ENCODE assay signal across 21 cellular contexts in genomic region chr7:134478707-134479106, GRCh38. TPM values are rescaled to one million over a fixed set of nuclear protein-coding genes. Genes with fewer than 3 reads are reported as not detected.
DNase-seq lines count a peak whose midpoint lies in the region; TF ChIP-seq lines count a peak whose summit lies in the region.
"Had no signal": no experiment of that assay in that cellular context is flagged by ENCODE, and none has a peak within 500 bp of the region (broad histone marks: within the 10 kb centered on the region; RNA-seq: fewer than 3 reads in every experiment).

No MANE protein-coding gene starts in this region.

- peak; percentile 15 for TF ChIP-seq CTCF in MCF 10A (IDR thresholded peaks at IDR 0.05; ENCODE audit: unreplicated experiment)
- TF ChIP-seq CTCF in breast epithelium (IDR thresholded peaks at IDR 0.05), result no peak
- peak; percentile 4 to 30 for TF ChIP-seq CTCF in fibroblast of lung (conservative IDR thresholded peaks at IDR 0.05 in 1 of 2, IDR thresholded peaks at IDR 0.05 in 1 of 2; ENCODE audit: low read depth in 1 of 2, low read length in 2 of 2)

- no peak overlapping the region for H3K27ac Mint-ChIP-seq in MCF 10A (ENCODE audit: low read depth, unreplicated experiment)
- H3K27ac Mint-ChIP-seq: CD4-positive, alpha-beta memory T cell; memory B cell; stimulated activated memory B cell treated with anti-CD40 and anti-IgM and Interleukin-4, amounts not matched to agents 10 μg/mL and 1 μg/mL and 100 μg/mL, for 72 hours had no signal

- H3K36me3 ChIP-seq in breast epithelium (no peaks in the 10 kb centered on the region), fibroblast of lung (ENCODE audit: control insufficient read depth, insufficient read depth, low read length) (no peaks in the 10 kb centered on the region), urinary bladder (ENCODE audit: insufficient read depth) (no peaks in the 10 kb centered on the region)
- H3K36me3 ChIP-seq: ascending aorta, esophagus muscularis mucosa, transverse colon had no signal

- no peak overlapping the region for H3K4me3 ChIP-seq in breast epithelium
- no peak overlapping the region for H3K4me3 ChIP-seq in fibroblast of lung (replicated peaks in 1 of 4; ENCODE audit: control extremely low read depth in 1 of 4, insufficient read depth in 1 of 4, low read depth in 3 of 4, low read length in 4 of 4)
- H3K4me3 ChIP-seq in urinary bladder (ENCODE audit: low read depth, low read length), result no peak overlapping the region
- H3K4me3 ChIP-seq: ascending aorta, esophagus muscularis mucosa, hepatocyte, transverse colon had no signal

- CTCF ChIA-PET in MCF 10A (lab: Yijun Ruan, JAX), result interaction anchor here (1.2 to 4.9 kb wide), 8 partner anchors 19 to 69 kb away, joined by 3 to 45 read pairs (median 8); partner anchors contain the start of gene AKR1B1

- TF ChIP-seq POLR2A in breast epithelium (IDR thresholded peaks at IDR 0.05), result no peak

- DNase-seq in MCF 10A (ENCODE audit: unreplicated experiment) (no peak), breast epithelium (ENCODE audit: low spot score in 2 of 2) (no peak), SK-MEL-5 (ENCODE audit: low read depth, low spot score) (peak; percentile 32), fibroblast of lung (ENCODE audit: low read depth in 2 of 2) (peak in 1 of 2 donors; percentile 23), germinal center (ENCODE audit: low spot score) (no peak), epidermal melanocyte (ENCODE audit: insufficient read length, low spot score) (no peak)
- no peak for DNase-seq in activated CD4-positive, alpha-beta T cell treated with anti-CD3 and anti-CD28 coated beads, Interleukin-2, amount 50 U/mL, for 4 hours
- DNase-seq: activated CD4-positive, alpha-beta T cell treated with anti-CD3 and anti-CD28 coated beads for 4 hours; activated naive CD4-positive, alpha-beta T cell treated with Interleukin-2 at 50 U/mL for 16 hours; CD4-positive, alpha-beta memory T cell; DMS79; kidney; NCI-H1694 treated with DMSO at 0.1 percent for 48 hours; transverse colon had no signal

- no peaks in the 10 kb centered on the region for H3K79me2 ChIP-seq in fibroblast of lung (ENCODE audit: control insufficient read depth, insufficient read depth, low read length)
- H3K79me2 ChIP-seq: hepatocyte had no signal

- WGBS in urinary bladder, result 94% methylated on average over 2 of the region's 2 CpGs

- H3K27me3 ChIP-seq in breast epithelium, result no peaks in the 10 kb centered on the region
- H3K27me3 ChIP-seq in fibroblast of lung (ENCODE audit: control insufficient read depth, insufficient read depth, low read length), result no peaks in the 10 kb centered on the region
- H3K27me3 ChIP-seq: ascending aorta, esophagus muscularis mucosa, hepatocyte, transverse colon had no signal

- no peak overlapping the region for H3K4me2 ChIP-seq in fibroblast of lung (ENCODE audit: extremely low read depth, insufficient read depth, low read length)
- H3K4me2 ChIP-seq: hepatocyte had no signal

- H3K36me3 Mint-ChIP-seq in MCF 10A (ENCODE audit: insufficient read depth, unreplicated experiment), result no peaks in the 10 kb centered on the region
- H3K36me3 Mint-ChIP-seq: CD4-positive, alpha-beta memory T cell; memory B cell; stimulated activated memory B cell treated with anti-CD40 and anti-IgM and Interleukin-4, amounts not matched to agents 10 μg/mL and 1 μg/mL and 100 μg/mL, for 72 hours had no signal

- in situ Hi-C loops in SK-MEL-5 (cut with HindIII; ENCODE audit: low pct_unique_long_range_greater_than_20kb, low sequenced_read_pairs), result no loop called here

- no peak overlapping the region for H2AFZ ChIP-seq in fibroblast of lung (ENCODE audit: low read length)
- H2AFZ ChIP-seq: hepatocyte had no signal

- H3K27ac ChIP-seq in breast epithelium, result no peak overlapping the region
- H3K27ac ChIP-seq in fibroblast of lung (ENCODE audit: insufficient read depth, low read length), result no peak overlapping the region
- H3K27ac ChIP-seq in urinary bladder (ENCODE audit: low read depth), result peak overlapping the region; percentile 6
- H3K27ac ChIP-seq: ascending aorta, esophagus muscularis mucosa, hepatocyte, transverse colon had no signal

- no peaks in the 10 kb centered on the region for H4K20me1 ChIP-seq in fibroblast of lung (ENCODE audit: control insufficient read depth, extremely low read depth, insufficient read depth, low read length)

- peaks cover 22% of the 10 kb centered on the region for H3K4me1 Mint-ChIP-seq in MCF 10A (ENCODE audit: insufficient read depth, unreplicated experiment)
- H3K4me1 Mint-ChIP-seq: CD4-positive, alpha-beta memory T cell; memory B cell; stimulated activated memory B cell treated with anti-CD40 and anti-IgM and Interleukin-4, amounts not matched to agents 10 μg/mL and 1 μg/mL and 100 μg/mL, for 72 hours had no signal

- no peak overlapping the region for H3K9ac ChIP-seq in fibroblast of lung (ENCODE audit: insufficient read depth, low read length)

- H3K9me3 ChIP-seq in breast epithelium (no peaks in the 10 kb centered on the region), fibroblast of lung (ENCODE audit: control insufficient read depth, insufficient read depth, low read depth, low read length) (no peaks in the 10 kb centered on the region)
- H3K9me3 ChIP-seq: ascending aorta, esophagus muscularis mucosa, transverse colon had no signal

- H3K4me3 Mint-ChIP-seq in MCF 10A (ENCODE audit: unreplicated experiment), result no peak overlapping the region
- H3K4me3 Mint-ChIP-seq: CD4-positive, alpha-beta memory T cell; memory B cell; neural crest cell; stimulated activated memory B cell treated with anti-CD40 and anti-IgM and Interleukin-4, amounts not matched to agents 10 μg/mL and 1 μg/mL and 100 μg/mL, for 72 hours had no signal

- POLR2A ChIA-PET in MCF 10A (lab: Yijun Ruan, JAX), result interaction anchor here (1.0 kb wide), 1 partner anchor 24 kb away, joined by 3 read pairs; no protein-coding TSS in a partner anchor

- BruUV-seq in MCF 10A (replicated peaks; lab: Mats Ljungman, UMichigan), result no TSS peak

- intact Hi-C loops in MCF 10A (cut with micrococcal nuclease), result loop anchor here (1.0 to 2.0 kb wide), 4 partner anchors 20 to 46 kb away; partner anchors contain the start of gene AKR1B1
- intact Hi-C loops in breast epithelium (cut with DNase I; ENCODE audit: low total_unique reads), result no loop called here

- no peaks in the 10 kb centered on the region for H3K4me1 ChIP-seq in breast epithelium
- peaks cover 8% of the 10 kb centered on the region for H3K4me1 ChIP-seq in fibroblast of lung (ENCODE audit: control insufficient read depth, extremely low read depth, insufficient read depth, low read length)
- no peaks in the 10 kb centered on the region for H3K4me1 ChIP-seq in urinary bladder (ENCODE audit: insufficient read depth)
- H3K4me1 ChIP-seq: transverse colon had no signal

- H3K27me3 Mint-ChIP-seq in MCF 10A (ENCODE audit: insufficient read depth, unreplicated experiment), result no peaks in the 10 kb centered on the region

- H3K9me3 Mint-ChIP-seq in MCF 10A (ENCODE audit: unreplicated experiment), result no peaks in the 10 kb centered on the region
- H3K9me3 Mint-ChIP-seq: memory B cell; stimulated activated memory B cell treated with anti-CD40 and anti-IgM and Interleukin-4, amounts not matched to agents 10 μg/mL and 1 μg/mL and 100 μg/mL, for 72 hours had no signal

RNA-seq across cellular contexts. Expression of gene AKR1B1, which starts 19.8 kb away (rescaled TPM):
- total RNA-seq in MCF 10A (2022) (115 and 128 TPM in 2 replicates), breast epithelium (100 to 1,000 TPM in 1 of 3 donors, 10 to 100 TPM in 2; 55.0 to 200 (median 57.4) TPM), fibroblast of lung (89.6 and 213 TPM in 2 replicates), urinary bladder (41.7 TPM)
- 85.0 and 94.1 TPM in 2 replicates for total RNA-seq in SK-MEL-5 (2014; rRNA removed; shearing (Covaris generic))
- polyA plus RNA-seq in SK-MEL-5 (2015; cell fraction: cytosol; rRNA removed), result 181 and 196 TPM in 2 replicates
- polyA plus RNA-seq in SK-MEL-5 (2015; cell fraction: nucleus; rRNA removed), result 125 and 159 TPM in 2 replicates
- polyA plus RNA-seq in fibroblast of lung (170 and 238 TPM in 2 replicates), urinary bladder (109 TPM)
- 142 and 209 TPM in 2 replicates for polyA plus RNA-seq in fibroblast of lung (2012)
- polyA minus RNA-seq in fibroblast of lung (ENCODE audit: low replicate concordance), result 87.7 and 121 TPM in 2 replicates

RNA-seq across cellular contexts. Expression of gene AKR1B10, which starts 48.7 kb away (rescaled TPM):
- total RNA-seq in MCF 10A (2022) (0.42 and 0.49 TPM in 2 replicates), breast epithelium (1 to 10 TPM in 2 of 3 donors, not detected in 1; 2.1 to 2.9 TPM), fibroblast of lung (0.51 and 0.83 TPM in 2 replicates), urinary bladder (0.42 TPM)
- total RNA-seq in SK-MEL-5 (2014; rRNA removed; shearing (Covaris generic)), result 0.26 TPM in 1 of 2 replicates, not detected in the other
- 0.81 TPM in 1 of 2 replicates, not detected in the other for polyA plus RNA-seq in SK-MEL-5 (2015; cell fraction: cytosol; rRNA removed)
- polyA plus RNA-seq in SK-MEL-5 (2015; cell fraction: nucleus; rRNA removed), result not detected in 2 replicates
- polyA plus RNA-seq in fibroblast of lung (0.87 TPM in 2 replicates), urinary bladder (48.9 TPM)
- 0.50 and 0.59 TPM in 2 replicates for polyA plus RNA-seq in fibroblast of lung (2012)
- 1.9 TPM in 1 of 2 replicates, not detected in the other for polyA minus RNA-seq in fibroblast of lung (ENCODE audit: low replicate concordance)
- total RNA-seq: ascending aorta; CD4-positive, alpha-beta memory T cell; neural crest cell had no signal
- polyA plus RNA-seq: CD4-positive, alpha-beta memory T cell had no signal

Comparison
In these comparisons a context has a peak if more than half of its experiments do, and no peak if none do; other contexts are left out.
1. CTCF ChIP-seq: peak in MCF 10A (single experiment) and fibroblast of lung (2 of 2); none in breast epithelium (0 of 3).